ENCODE assay signal across 25 cellular contexts in genomic region chr1:11970441-11971185, GRCh38.
"Had no signal": no experiment of that assay in that cellular context is flagged by ENCODE, and none has a peak within 500 bp of the region (broad histone marks: within the 10 kb centered on the region; RNA-seq: fewer than 3 reads in every experiment).

No MANE protein-coding gene starts in this region.

- H3K4me1 ChIP-seq: SJCRH30 had no signal

- H3K4me3 Mint-ChIP-seq: activated CD4-positive, alpha-beta memory T cell treated with anti-CD3 and anti-CD28 coated beads, Interleukin-2, amount 10 ng/mL, durations not matched to agents 7 days and 5 days; activated naive CD4-positive, alpha-beta T cell treated with anti-CD3 and anti-CD28 coated beads, Interleukin-2, amount 10 ng/mL, durations not matched to agents 7 days and 5 days; activated naive CD8-positive, alpha-beta T cell treated with anti-CD3 and anti-CD28 coated beads for 36 hours; activated T-helper 17 cell treated with anti-CD3 and anti-CD28 coated beads, Interleukin-2, amount 50 U/mL, for 72 hours had no signal

- DNase-seq: activated CD4-positive, alpha-beta memory T cell treated with anti-CD3 and anti-CD28 coated beads, Interleukin-2, amount 10 ng/mL, durations not matched to agents 7 days and 5 days; activated CD4-positive, alpha-beta T cell treated with anti-CD3 and anti-CD28 coated beads for 48 hours; activated CD4-positive, CD25-positive, alpha-beta regulatory T cell treated with anti-CD3 and anti-CD28 coated beads, Interleukin-2, amount 50 U/mL, for 72 hours; activated gamma-delta T cell; activated naive CD4-positive, alpha-beta T cell treated with anti-CD3 and anti-CD28 coated beads, Interleukin-2, amount 10 ng/mL, durations not matched to agents 7 days and 5 days; activated naive CD8-positive, alpha-beta T cell treated with anti-CD3 and anti-CD28 coated beads for 36 hours; activated T-cell treated with anti-CD3 and anti-CD28 coated beads for 4 hours; activated T-cell treated with anti-CD3 and anti-CD28 coated beads, Interleukin-2, amount 50 U/mL, for 48 hours; brain microvascular endothelial cell; NCI-H1092; NCI-H1417; NCI-H1694; NCI-H2029; NCI-H2107; NCI-H2171 treated with DMSO at 0.1 percent for 48 hours; NCI-H226; NCI-H526; NCI-H774; SJCRH30; SK-N-SH; T-helper 1 cell had no signal

- ATAC-seq: activated T-helper 17 cell treated with anti-CD3 and anti-CD28 coated beads, Interleukin-2, amount 50 U/mL, for 72 hours; Right ventricle myocardium inferior had no signal

- H3K27me3 Mint-ChIP-seq: activated CD4-positive, alpha-beta memory T cell treated with anti-CD3 and anti-CD28 coated beads, Interleukin-2, amount 10 ng/mL, durations not matched to agents 7 days and 5 days; activated naive CD4-positive, alpha-beta T cell treated with anti-CD3 and anti-CD28 coated beads, Interleukin-2, amount 10 ng/mL, durations not matched to agents 7 days and 5 days; activated naive CD8-positive, alpha-beta T cell treated with anti-CD3 and anti-CD28 coated beads for 36 hours; activated T-helper 17 cell treated with anti-CD3 and anti-CD28 coated beads, Interleukin-2, amount 50 U/mL, for 72 hours had no signal

- H3K27ac ChIP-seq: brain microvascular endothelial cell, cardiac muscle cell, KMS-11, SJCRH30 had no signal

- H3K9me3 Mint-ChIP-seq: activated CD4-positive, alpha-beta memory T cell treated with anti-CD3 and anti-CD28 coated beads, Interleukin-2, amount 10 ng/mL, durations not matched to agents 7 days and 5 days; activated naive CD4-positive, alpha-beta T cell treated with anti-CD3 and anti-CD28 coated beads, Interleukin-2, amount 10 ng/mL, durations not matched to agents 7 days and 5 days; activated naive CD8-positive, alpha-beta T cell treated with anti-CD3 and anti-CD28 coated beads for 36 hours; activated T-helper 17 cell treated with anti-CD3 and anti-CD28 coated beads, Interleukin-2, amount 50 U/mL, for 72 hours had no signal

- H3K4me3 ChIP-seq: cardiac muscle cell, SJCRH30 had no signal

- H3K4me1 Mint-ChIP-seq: activated T-helper 17 cell treated with anti-CD3 and anti-CD28 coated beads, Interleukin-2, amount 50 U/mL, for 72 hours had no signal

- H3K9me3 ChIP-seq: SJCRH30, SK-N-SH had no signal

- H3K27me3 ChIP-seq: brain microvascular endothelial cell, cardiac muscle cell, SJCRH30 had no signal

- H3K27ac Mint-ChIP-seq: activated CD4-positive, alpha-beta memory T cell treated with anti-CD3 and anti-CD28 coated beads, Interleukin-2, amount 10 ng/mL, durations not matched to agents 7 days and 5 days; activated naive CD4-positive, alpha-beta T cell treated with anti-CD3 and anti-CD28 coated beads, Interleukin-2, amount 10 ng/mL, durations not matched to agents 7 days and 5 days; activated naive CD8-positive, alpha-beta T cell treated with anti-CD3 and anti-CD28 coated beads for 36 hours; activated T-helper 17 cell treated with anti-CD3 and anti-CD28 coated beads, Interleukin-2, amount 50 U/mL, for 72 hours had no signal
